Comparison of ENCODE assay signal across 9 cellular contexts in the genomic region with DNA sequence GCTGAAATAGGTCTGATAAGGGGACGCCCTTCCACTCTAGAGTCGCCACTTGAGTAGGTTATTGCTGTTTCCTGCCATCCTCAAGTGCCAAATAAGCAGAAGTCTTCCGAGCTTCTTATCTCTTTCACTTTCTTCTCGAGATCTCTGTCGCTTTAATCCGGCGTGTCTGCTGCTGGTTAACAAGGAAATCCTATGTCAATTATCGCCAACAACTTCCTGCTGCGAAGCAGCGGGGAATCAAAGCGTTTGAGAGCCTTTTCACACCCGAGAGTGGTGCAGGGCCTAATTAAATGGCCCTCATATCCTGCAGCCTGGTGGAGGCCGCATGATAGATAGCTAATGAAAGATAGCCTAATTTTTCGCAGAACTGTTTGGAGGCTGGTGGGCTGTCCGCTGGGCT.
DNase-seq lines count a peak whose midpoint lies in the region; ATAC-seq and TF ChIP-seq lines count a peak whose summit lies in the region.
"Had no signal": no experiment of that assay in that cellular context is flagged by ENCODE, and none has a peak within 500 bp of the region (broad histone marks: within the 10 kb centered on the region; RNA-seq: fewer than 3 reads in every experiment).

No MANE protein-coding gene starts in this region.

- no peak overlapping the region for H2AFZ ChIP-seq in neural cell (ENCODE audit: low read depth, low read length)

- peak overlapping the region; percentile 82 for H3K27ac Mint-ChIP-seq in activated naive CD4-positive, alpha-beta T cell treated with anti-CD3 and anti-CD28 coated beads for 36 hours
- H3K27ac Mint-ChIP-seq: progenitor cell of endocrine pancreas had no signal

- CTCF ChIA-PET in activated naive CD4-positive, alpha-beta T cell treated with anti-CD3 and anti-CD28 coated beads for 36 hours (lab: Charles Lee) = no interaction called here

- H3K9me3 Mint-ChIP-seq in activated naive CD4-positive, alpha-beta T cell treated with anti-CD3 and anti-CD28 coated beads for 36 hours = peaks cover 1% of the 10 kb centered on the region

- H3K27me3 Mint-ChIP-seq in activated naive CD4-positive, alpha-beta T cell treated with anti-CD3 and anti-CD28 coated beads for 36 hours (ENCODE audit: low read depth) = peaks cover 2% of the 10 kb centered on the region

- no peaks in the 10 kb centered on the region for H3K36me3 Mint-ChIP-seq in activated naive CD4-positive, alpha-beta T cell treated with anti-CD3 and anti-CD28 coated beads for 36 hours (ENCODE audit: low read depth)

- H3K4me3 Mint-ChIP-seq in activated naive CD4-positive, alpha-beta T cell treated with anti-CD3 and anti-CD28 coated beads for 36 hours = peak overlapping the region; percentile 68

- no peaks in the 10 kb centered on the region for H4K20me1 ChIP-seq in neural cell (ENCODE audit: insufficient read depth)

- no peaks in the 10 kb centered on the region for H3K9me3 ChIP-seq in neural cell (ENCODE audit: low read length)

- TF ChIP-seq EP300 in neural cell (conservative IDR thresholded peaks at IDR 0.05; ENCODE audit: poor library complexity, severe bottlenecking) = peak; percentile 17

- H3K27me3 ChIP-seq in neural cell (ENCODE audit: insufficient read depth, low read depth, low read length) = no peaks in the 10 kb centered on the region

- no peak overlapping the region for H3K4me2 ChIP-seq in neural cell (ENCODE audit: low read length)

- H3F3A ChIP-seq in neural cell (ENCODE audit: insufficient read depth, low read length, poor library complexity, severe bottlenecking) = no peaks in the 10 kb centered on the region

- H3K27ac ChIP-seq in neural cell (ENCODE audit: low read length) = no peak overlapping the region

- H3K4me3 ChIP-seq in neural cell (ENCODE audit: low read length) = no peak overlapping the region

- TF ChIP-seq RAD21 in neural cell (conservative IDR thresholded peaks at IDR 0.05) = no peak

- peak; percentile 7 for DNase-seq in GM19238 (ENCODE audit: insufficient read length, low spot score)
- DNase-seq in KBM-7 = peak; percentile 50
- DNase-seq in activated naive CD4-positive, alpha-beta T cell treated with anti-CD3 and anti-CD28 coated beads for 36 hours = peak; percentile 49
- DNase-seq in NCI-H2196 treated with DMSO at 0.1 percent for 48 hours (lab: John Stamatoyannopoulos, UW; ENCODE audit: unreplicated experiment) = no peak
- DNase-seq: head of caudate nucleus had no signal

- intact Hi-C loops in activated naive CD4-positive, alpha-beta T cell treated with anti-CD3 and anti-CD28 coated beads for 36 hours (cut with micrococcal nuclease) = loop anchor here (5.0 kb wide), 2 partner anchors 179 to 216 kb away; a partner anchor contains a TSS

- no peaks in the 10 kb centered on the region for H3K9me2 ChIP-seq in neural cell (ENCODE audit: insufficient read depth, low read length)

- no peaks in the 10 kb centered on the region for H3K36me3 ChIP-seq in neural cell (ENCODE audit: insufficient read depth, low read length)

- H3K4me1 Mint-ChIP-seq in activated naive CD4-positive, alpha-beta T cell treated with anti-CD3 and anti-CD28 coated beads for 36 hours (ENCODE audit: low read depth) = peaks cover 12% of the 10 kb centered on the region

- in situ Hi-C loops in KBM-7 (cut with MboI; ENCODE audit: low pct_unique_long_range_greater_than_20kb, low sequenced_read_pairs) = no loop called here

- no peak overlapping the region for H3K9ac ChIP-seq in neural cell (ENCODE audit: low read length)

- no peak for TF ChIP-seq CTCF in neural cell (IDR thresholded peaks at IDR 0.05; ENCODE audit: poor library complexity, severe bottlenecking)

- no peaks in the 10 kb centered on the region for H3K79me2 ChIP-seq in neural cell (replicated peaks; ENCODE audit: insufficient read depth, low read length)

- ATAC-seq in HG03280 (IDR thresholded peaks at IDR 0.05; ENCODE audit: unreplicated experiment) (no peak), HG03135 (IDR thresholded peaks at IDR 0.05; ENCODE audit: unreplicated experiment) (no peak)

TF ChIP-seq in neural cell, 6 proteins besides CTCF, POLR2A, EP300 and RAD21:
- TF ChIP-seq, protein P1, sequence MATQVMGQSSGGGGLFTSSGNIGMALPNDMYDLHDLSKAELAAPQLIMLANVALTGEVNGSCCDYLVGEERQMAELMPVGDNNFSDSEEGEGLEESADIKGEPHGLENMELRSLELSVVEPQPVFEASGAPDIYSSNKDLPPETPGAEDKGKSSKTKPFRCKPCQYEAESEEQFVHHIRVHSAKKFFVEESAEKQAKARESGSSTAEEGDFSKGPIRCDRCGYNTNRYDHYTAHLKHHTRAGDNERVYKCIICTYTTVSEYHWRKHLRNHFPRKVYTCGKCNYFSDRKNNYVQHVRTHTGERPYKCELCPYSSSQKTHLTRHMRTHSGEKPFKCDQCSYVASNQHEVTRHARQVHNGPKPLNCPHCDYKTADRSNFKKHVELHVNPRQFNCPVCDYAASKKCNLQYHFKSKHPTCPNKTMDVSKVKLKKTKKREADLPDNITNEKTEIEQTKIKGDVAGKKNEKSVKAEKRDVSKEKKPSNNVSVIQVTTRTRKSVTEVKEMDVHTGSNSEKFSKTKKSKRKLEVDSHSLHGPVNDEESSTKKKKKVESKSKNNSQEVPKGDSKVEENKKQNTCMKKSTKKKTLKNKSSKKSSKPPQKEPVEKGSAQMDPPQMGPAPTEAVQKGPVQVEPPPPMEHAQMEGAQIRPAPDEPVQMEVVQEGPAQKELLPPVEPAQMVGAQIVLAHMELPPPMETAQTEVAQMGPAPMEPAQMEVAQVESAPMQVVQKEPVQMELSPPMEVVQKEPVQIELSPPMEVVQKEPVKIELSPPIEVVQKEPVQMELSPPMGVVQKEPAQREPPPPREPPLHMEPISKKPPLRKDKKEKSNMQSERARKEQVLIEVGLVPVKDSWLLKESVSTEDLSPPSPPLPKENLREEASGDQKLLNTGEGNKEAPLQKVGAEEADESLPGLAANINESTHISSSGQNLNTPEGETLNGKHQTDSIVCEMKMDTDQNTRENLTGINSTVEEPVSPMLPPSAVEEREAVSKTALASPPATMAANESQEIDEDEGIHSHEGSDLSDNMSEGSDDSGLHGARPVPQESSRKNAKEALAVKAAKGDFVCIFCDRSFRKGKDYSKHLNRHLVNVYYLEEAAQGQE (IDR thresholded peaks at IDR 0.05; ENCODE audit: borderline replicate concordance) = peak; percentile 44
- TF ChIP-seq POLR2AphosphoS5 (IDR thresholded peaks at IDR 0.05) (peak; percentile 14), EZH2 (IDR thresholded peaks at IDR 0.05; ENCODE audit: borderline replicate concordance, insufficient read depth, low read length, poor library complexity, severe bottlenecking) (no peak)
